In the genomic region with DNA sequence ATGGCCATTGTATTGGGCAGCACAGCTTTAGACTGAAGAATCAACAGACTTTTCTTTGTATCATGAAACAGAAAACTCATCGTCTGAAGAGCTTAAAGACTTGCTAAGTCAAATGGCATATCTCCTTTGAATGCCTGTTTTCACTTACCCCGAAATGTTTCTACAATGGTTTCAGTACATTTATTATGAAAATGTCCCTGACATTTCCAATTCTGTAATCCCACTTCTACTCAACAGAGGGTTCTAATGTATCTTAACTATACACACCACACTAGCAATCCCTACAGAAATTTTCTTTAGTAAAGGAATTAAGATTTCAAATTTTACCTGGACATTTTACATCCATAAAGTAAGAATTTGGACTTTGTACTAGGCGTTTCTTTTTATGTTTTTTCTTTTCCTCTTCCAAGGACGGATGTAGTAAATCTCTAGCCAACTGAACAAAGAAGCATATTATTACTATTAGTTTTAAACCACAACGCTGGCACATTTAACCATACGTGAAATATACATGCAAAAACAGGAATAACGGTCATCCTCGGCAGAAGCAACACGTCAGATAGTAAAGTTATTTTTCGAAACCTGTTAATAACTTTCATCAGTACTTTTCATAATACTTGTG, we compare ENCODE assay signal across 9 cellular contexts. TPM values are rescaled to one million over a fixed set of nuclear protein-coding genes. Genes with fewer than 3 reads are reported as not detected.
DNase-seq lines count a peak whose midpoint lies in the region; ATAC-seq, FAIRE-seq and TF ChIP-seq lines count a peak whose summit lies in the region.
"Had no signal": no experiment of that assay in that cellular context is flagged by ENCODE, and none has a peak within 500 bp of the region (broad histone marks: within the 10 kb centered on the region; RNA-seq: fewer than 3 reads in every experiment).

No MANE protein-coding gene starts in this region.

- no peaks in the 10 kb centered on the region for H3K27me3 ChIP-seq in adipocyte (replicated peaks; ENCODE audit: control insufficient read depth, insufficient read depth, low read length)
- no peaks in the 10 kb centered on the region for H3K27me3 ChIP-seq in stomach

- H3K36me3 Mint-ChIP-seq in activated naive CD4-positive, alpha-beta T cell treated with anti-CD3 and anti-CD28 coated beads, Interleukin-2, amount 50 U/mL, for 24 hours, result peaks cover 2% of the 10 kb centered on the region

- TF ChIP-seq EP300 in stomach (IDR thresholded peaks at IDR 0.05), result no peak

- H3K36me3 ChIP-seq in adipocyte (ENCODE audit: control insufficient read depth, insufficient read depth, low read length, severe bottlenecking) (peaks cover 43% of the 10 kb centered on the region), stomach (peaks cover 18 to 43% (median 41%) of the 10 kb centered on the region in 4 donors)

- H3K9me3 Mint-ChIP-seq in activated naive CD4-positive, alpha-beta T cell treated with anti-CD3 and anti-CD28 coated beads, Interleukin-2, amount 50 U/mL, for 24 hours, result no peaks in the 10 kb centered on the region

- no peak for ATAC-seq in sciatic nerve

- H3K9me3 ChIP-seq in adipocyte (ENCODE audit: control insufficient read depth, low read length) (no peaks in the 10 kb centered on the region), stomach (no peaks in the 10 kb centered on the region)

- peak overlapping the region; percentile 98 for H3K9ac ChIP-seq in adipocyte (ENCODE audit: low read length)

- TF ChIP-seq CTCF in stomach (IDR thresholded peaks at IDR 0.05), result no peak

- H3K27me3 Mint-ChIP-seq in activated naive CD4-positive, alpha-beta T cell treated with anti-CD3 and anti-CD28 coated beads, Interleukin-2, amount 50 U/mL, for 24 hours, result no peaks in the 10 kb centered on the region

- H3K27ac ChIP-seq in stomach, result peak overlapping the region in 4 of 5 donors; percentile 92 to 98 (median 95)

- peak; percentile 38 for FAIRE-seq in islet of Langerhans (lab: Jason Lieb, UNC)
- FAIRE-seq: frontal cortex had no signal

- H3K4me1 Mint-ChIP-seq in activated naive CD4-positive, alpha-beta T cell treated with anti-CD3 and anti-CD28 coated beads, Interleukin-2, amount 50 U/mL, for 24 hours, result peaks cover 22% of the 10 kb centered on the region

- H3K4me3 ChIP-seq in adipocyte (ENCODE audit: low read length) (peak overlapping the region; percentile 91), stomach (peak overlapping the region; percentile 78 to 84 (median 82))

- 2 to 4% (median 3%) methylated on average over 10 of the region's 10 CpGs for WGBS in stomach, 5 donors

- peaks cover 19% of the 10 kb centered on the region for H3K4me1 ChIP-seq in adipocyte (ENCODE audit: control insufficient read depth, insufficient read depth, low read length)
- peaks cover 12 to 35% (median 22%) of the 10 kb centered on the region in 4 donors for H3K4me1 ChIP-seq in stomach

- H3K27ac Mint-ChIP-seq in activated naive CD4-positive, alpha-beta T cell treated with anti-CD3 and anti-CD28 coated beads, Interleukin-2, amount 50 U/mL, for 24 hours, result peak overlapping the region; percentile 96

- intact Hi-C loops in stomach (cut with DNase I; ENCODE audit: low total_unique reads), result no loop called here
- intact Hi-C loops in sciatic nerve (cut with DNase I), result loop anchor here (5.0 kb wide), 1 partner anchor 229 kb away; no protein-coding TSS in a partner anchor

- TF ChIP-seq POLR2A in stomach (IDR thresholded peaks at IDR 0.05), result no peak

- no peak for DNase-seq in activated naive CD4-positive, alpha-beta T cell (lab: John Stamatoyannopoulos, UW)
- peak; percentile 58 for DNase-seq in adipocyte (ENCODE audit: low read depth)
- DNase-seq in stomach, result no peak
- DNase-seq in germinal center (ENCODE audit: low spot score), result no peak
- no peak for DNase-seq in NCI-H2107 treated with DMSO at 0.1 percent for 48 hours (lab: John Stamatoyannopoulos, UW; ENCODE audit: unreplicated experiment)
- no peak for DNase-seq in sciatic nerve (ENCODE audit: low spot score)

- peak overlapping the region; percentile 99 for H3K4me3 Mint-ChIP-seq in activated naive CD4-positive, alpha-beta T cell treated with anti-CD3 and anti-CD28 coated beads, Interleukin-2, amount 50 U/mL, for 24 hours

RNA-seq across cellular contexts. Expression of gene RPS27L, which starts 1.1 kb away (rescaled TPM):
- total RNA-seq in stomach (10 to 100 TPM in 4 of 5 donors, 1 to 10 TPM in 1; 8.4 to 69.8 (median 33.0) TPM), sciatic nerve (118 TPM)
- polyA plus RNA-seq in stomach, result 100 to 1,000 TPM; 211 to 432 (median 244) TPM

RNA-seq across cellular contexts. Expression of gene RAB8B, which starts 33.2 kb away (rescaled TPM):
- total RNA-seq in stomach (100 to 1,000 TPM in 1 of 5 donors, 10 to 100 TPM in 3, 1 to 10 TPM in 1; 2.0 to 103 (median 23.2) TPM), sciatic nerve (69.4 TPM)
- polyA plus RNA-seq in stomach, result 10 to 100 TPM in 2 of 3 donors, 1 to 10 TPM in 1; 4.5 to 13.6 (median 13.4) TPM

RNA-seq across cellular contexts. Expression of gene LACTB, which starts 34.5 kb away (rescaled TPM):
- 10 to 100 TPM in 3 of 5 donors, 1 to 10 TPM in 2; 1.2 to 30.8 (median 14.8) TPM for total RNA-seq in stomach
- 10 to 100 TPM in 1 of 3 donors, 1 to 10 TPM in 2; 8.2 to 13.0 (median 9.3) TPM for polyA plus RNA-seq in stomach
- total RNA-seq in sciatic nerve, result 16.8 TPM
